8 cellular contexts compared by ENCODE assay signal in the genomic region with DNA sequence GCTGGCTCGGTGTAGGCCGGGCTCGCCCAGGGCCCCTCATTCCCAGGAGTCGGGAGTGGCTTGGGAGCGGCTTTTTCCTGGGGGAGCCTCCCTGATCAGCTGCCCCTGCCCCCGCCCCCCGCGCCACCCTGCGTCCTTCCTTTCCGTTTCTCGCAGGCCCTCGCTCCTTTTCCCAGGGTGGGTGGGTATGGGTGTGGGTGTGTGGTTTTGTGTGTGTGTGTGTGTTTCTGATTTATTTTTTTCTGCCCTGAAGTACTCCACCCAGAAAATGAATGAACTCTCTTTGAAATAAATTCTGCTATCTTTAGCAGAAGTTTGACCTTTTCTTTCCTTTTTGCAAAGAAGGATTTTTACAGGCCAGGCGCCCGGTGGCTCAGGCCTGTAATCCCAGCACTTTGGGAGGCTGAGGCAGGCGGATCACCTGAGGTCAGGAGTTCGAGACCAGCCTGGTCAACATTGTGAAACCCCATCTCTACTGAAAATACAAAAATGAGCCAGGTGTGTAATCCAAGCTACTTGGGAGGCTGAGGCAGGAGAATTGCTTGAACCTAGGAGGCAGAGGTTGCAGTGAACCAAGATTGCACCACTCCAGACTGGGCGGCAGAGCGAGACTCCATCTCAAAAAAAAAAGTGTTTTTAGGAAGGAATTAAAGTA. TPM values are rescaled to one million over a fixed set of nuclear protein-coding genes. Genes with fewer than 3 reads are reported as not detected.
DNase-seq lines count a peak whose midpoint lies in the region; ATAC-seq, FAIRE-seq and TF ChIP-seq lines count a peak whose summit lies in the region.

No MANE protein-coding gene starts in this region.

- no peaks in the 10 kb centered on the region for H3K27me3 Mint-ChIP-seq in astrocyte (ENCODE audit: low read depth, unreplicated experiment)

- H3K9me3 ChIP-seq in astrocyte (ENCODE audit: insufficient read depth, low read depth, low read length) = no peaks in the 10 kb centered on the region
- H3K9me3 ChIP-seq in muscle layer of duodenum (ENCODE audit: control insufficient read depth in 1 of 2, low read length in 2 of 2) = no peaks in the 10 kb centered on the region

- peak overlapping the region; percentile 80 for H3K4me2 ChIP-seq in astrocyte (ENCODE audit: low read length)

- H3K4me1 ChIP-seq in astrocyte (ENCODE audit: insufficient read depth, low read length) (peaks cover 30% of the 10 kb centered on the region), muscle layer of duodenum (ENCODE audit: control insufficient read depth in 1 of 2, insufficient read depth in 2 of 2, low read length in 2 of 2) (peaks cover 10 to 24% of the 10 kb centered on the region in 2 donors)

- H3K27me3 ChIP-seq in astrocyte (ENCODE audit: insufficient read depth, low read length) = no peaks in the 10 kb centered on the region
- no peaks in the 10 kb centered on the region for H3K27me3 ChIP-seq in muscle layer of duodenum (ENCODE audit: low read depth, low read length)

- ATAC-seq in HG03432 (IDR thresholded peaks at IDR 0.05; ENCODE audit: unreplicated experiment) = peak; percentile 30

- peak overlapping the region; percentile 82 for H3K9ac ChIP-seq in astrocyte (ENCODE audit: low read length)

- FAIRE-seq in GM19239 (lab: Jason Lieb, UNC) (peak; percentile 35), astrocyte (lab: Jason Lieb, UNC) (no peak)

- peak overlapping the region; percentile 45 for H3K4me3 Mint-ChIP-seq in astrocyte (ENCODE audit: unreplicated experiment)

- no peak overlapping the region for H2AFZ ChIP-seq in astrocyte (ENCODE audit: low read depth, low read length)

- no peak for DNase-seq in GM19239 (ENCODE audit: insufficient read length, low spot score)
- DNase-seq in astrocyte (ENCODE audit: low read depth) = no peak
- DNase-seq in NCI-H1105 (lab: John Stamatoyannopoulos, UW) = no peak
- no peak for DNase-seq in medulla oblongata (ENCODE audit: extremely low spot score)
- no peak for DNase-seq in hepatic stellate cell (ENCODE audit: low spot score)
- no peak for DNase-seq in hypothalamus (lab: John Stamatoyannopoulos, UW)

- H3K36me3 Mint-ChIP-seq in astrocyte (ENCODE audit: low read depth, unreplicated experiment) = peaks cover 44% of the 10 kb centered on the region

- peaks cover 5% of the 10 kb centered on the region for H3K36me3 ChIP-seq in astrocyte (ENCODE audit: insufficient read depth, low read length)
- peaks cover 0 to 22% of the 10 kb centered on the region in 2 donors for H3K36me3 ChIP-seq in muscle layer of duodenum (ENCODE audit: control insufficient read depth in 1 of 2, insufficient read depth in 2 of 2, low read length in 2 of 2)

- H3K27ac ChIP-seq in astrocyte (ENCODE audit: low read depth, low read length) (peak overlapping the region; percentile 93), muscle layer of duodenum (ENCODE audit: low read length) (peak overlapping the region; percentile 91)

- no peaks in the 10 kb centered on the region for H3K9me3 Mint-ChIP-seq in astrocyte (ENCODE audit: unreplicated experiment)

- H3K4me1 Mint-ChIP-seq in astrocyte (ENCODE audit: low read depth, unreplicated experiment) = peaks cover 40% of the 10 kb centered on the region

- H3K79me2 ChIP-seq in astrocyte (ENCODE audit: insufficient read depth, low read length) = peaks cover 55% of the 10 kb centered on the region

- peak overlapping the region; percentile 96 for H3K27ac Mint-ChIP-seq in astrocyte (ENCODE audit: unreplicated experiment)

- TF ChIP-seq CTCF in astrocyte (IDR thresholded peaks at IDR 0.05; ENCODE audit: insufficient read depth, low read depth, low read length) = no peak

- H4K20me1 ChIP-seq in astrocyte (ENCODE audit: insufficient read depth, low read length) = peaks cover 4% of the 10 kb centered on the region

- H3K4me3 ChIP-seq in astrocyte (ENCODE audit: insufficient read depth, low read depth, low read length) (peak overlapping the region; percentile 30), muscle layer of duodenum (ENCODE audit: low read depth in 1 of 2, low read length in 2 of 2) (peak overlapping the region; percentile 18 to 51)

RNA-seq across cellular contexts. Expression of gene AP5Z1, which starts 30.0 kb away (rescaled TPM):
- total RNA-seq in astrocyte = 70.7 and 75.6 TPM in 2 replicates
